11 cellular contexts compared by ENCODE assay signal in genomic region chr15:33278816-33279612, GRCh38.
A peak's percentile ranks its signal among the peaks of the same experiment; 100 is the strongest.
DNase-seq lines count a peak whose midpoint lies in the region; ATAC-seq lines count a peak whose summit lies in the region.
"Had no signal": no experiment of that assay in that cellular context is flagged by ENCODE, and none has a peak within 500 bp of the region (broad histone marks: within the 10 kb centered on the region; RNA-seq: fewer than 3 reads in every experiment).

No MANE protein-coding gene starts in this region.

- peak; percentile 81 for DNase-seq in AG08395 (ENCODE audit: low spot score)
- peak; percentile 84 for DNase-seq in amniotic stem cell (lab: John Stamatoyannopoulos, UW)
- DNase-seq in iPS-NIHi7 (ENCODE audit: extremely low spot score): peak; percentile 71
- no peak for DNase-seq in NCI-H2029 treated with DMSO at 0.1 percent for 48 hours (lab: John Stamatoyannopoulos, UW)
- DNase-seq in NCI-H1417 treated with DMSO at 0.1 percent for 48 hours (lab: John Stamatoyannopoulos, UW): no peak
- DNase-seq: activated CD8-positive, alpha-beta memory T cell treated with anti-CD3 and anti-CD28 coated beads for 24 hours; Caco-2; NCI-H526 had no signal

- peak overlapping the region; percentile 58; the same call in 1 of the 2 replicates for H3K27ac ChIP-seq in HUES6 (ENCODE audit: low read depth, low read length)

- peaks cover 19% of the 10 kb centered on the region; the same call in 1 of the 2 replicates for H3K9me3 ChIP-seq in HUES6 (ENCODE audit: control insufficient read depth, insufficient read depth, low read depth, low read length)
- H3K9me3 ChIP-seq: Caco-2 had no signal

- ATAC-seq in HG03460 (IDR thresholded peaks at IDR 0.05; ENCODE audit: unreplicated experiment) (no peak), HG02759 (IDR thresholded peaks at IDR 0.05; ENCODE audit: unreplicated experiment) (no peak)

- no peak overlapping the region for H3K4me3 ChIP-seq in HUES6 (ENCODE audit: low read depth, low read length)

- no peaks in the 10 kb centered on the region for H3K27me3 ChIP-seq in HUES6 (ENCODE audit: control insufficient read depth, insufficient read depth, low read length)

- no peaks in the 10 kb centered on the region for H3K36me3 ChIP-seq in HUES6 (ENCODE audit: control insufficient read depth, insufficient read depth, low read length)

- no peak overlapping the region for H3K9ac ChIP-seq in HUES6 (ENCODE audit: low read length)

- peaks cover 22% of the 10 kb centered on the region for H3K4me1 ChIP-seq in HUES6 (ENCODE audit: control insufficient read depth, insufficient read depth, low read length)
- H3K4me1 ChIP-seq: Caco-2 had no signal

Comparison
In these comparisons a context has a peak if more than half of its experiments do, and no peak if none do; other contexts are left out.
1. DNase-seq: peak in AG08395 (single experiment), amniotic stem cell (single experiment) and iPS-NIHi7 (single experiment); none in NCI-H2029 treated with DMSO at 0.1 percent for 48 hours (single experiment) and NCI-H1417 treated with DMSO at 0.1 percent for 48 hours (single experiment).